Comparison of ENCODE assay signal across 17 cellular contexts in the genomic region with DNA sequence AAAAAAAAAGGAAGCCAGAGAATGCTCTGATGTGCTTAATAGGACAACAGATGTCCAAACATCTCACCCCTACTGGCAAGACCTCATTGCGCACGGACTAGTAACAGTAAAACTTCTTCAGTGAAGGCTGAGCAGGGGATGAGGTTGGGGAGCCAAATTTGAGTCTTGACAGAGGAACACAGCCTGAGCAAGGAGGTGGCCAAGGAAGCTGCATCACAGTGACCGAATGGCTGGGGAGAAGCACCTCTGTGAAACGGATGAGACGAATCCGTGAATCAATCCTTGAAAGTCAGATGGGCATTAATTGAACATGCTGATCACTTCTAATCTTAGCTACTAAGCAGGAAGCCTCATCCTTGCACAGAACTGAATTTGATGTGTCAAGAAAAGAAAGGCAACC.
"Had no signal": no experiment of that assay in that cellular context is flagged by ENCODE, and none has a peak within 500 bp of the region (broad histone marks: within the 10 kb centered on the region; RNA-seq: fewer than 3 reads in every experiment).

No MANE protein-coding gene starts in this region.

- H3K27ac Mint-ChIP-seq: activated CD8-positive, alpha-beta T cell treated with anti-CD3 and anti-CD28 coated beads for 36 hours; activated T-helper 1 cell treated with anti-CD3 and anti-CD28 coated beads, Interleukin-12 subunit alpha, Interleukin-12 subunit beta, Interleukin-2, Interleukin-4 antibody, amounts not matched to agents 30 ng/mL and 10 ng/mL and 1 ng/mL, durations not matched to agents 14 hours and 24 hours and 36 hours; natural killer cell treated with Interleukin-12 subunit alpha and Interleukin-12 subunit beta and Interleukin-15 and Interleukin-18, amount 100 ng/mL, for 72 hours; stimulated activated naive CD8-positive, alpha-beta T cell treated with anti-CD3 and anti-CD28 coated beads, Interleukin-15, Interleukin-2, amounts not matched to agents 100 ng/mL and 50 ng/mL, for 24 hours had no signal

- ATAC-seq: activated CD8-positive, alpha-beta T cell treated with anti-CD3 and anti-CD28 coated beads for 36 hours; foreskin keratinocyte; natural killer cell treated with Interleukin-12 subunit alpha and Interleukin-12 subunit beta and Interleukin-15 and Interleukin-18, amount 100 ng/mL, for 72 hours had no signal

- H3K9me3 Mint-ChIP-seq: activated CD8-positive, alpha-beta T cell treated with anti-CD3 and anti-CD28 coated beads for 36 hours; activated T-helper 1 cell treated with anti-CD3 and anti-CD28 coated beads, Interleukin-12 subunit alpha, Interleukin-12 subunit beta, Interleukin-2, Interleukin-4 antibody, amounts not matched to agents 30 ng/mL and 10 ng/mL and 1 ng/mL, durations not matched to agents 14 hours and 24 hours and 36 hours; natural killer cell treated with Interleukin-12 subunit alpha and Interleukin-12 subunit beta and Interleukin-15 and Interleukin-18, amount 100 ng/mL, for 72 hours; stimulated activated naive CD8-positive, alpha-beta T cell treated with anti-CD3 and anti-CD28 coated beads, Interleukin-15, Interleukin-2, amounts not matched to agents 100 ng/mL and 50 ng/mL, for 24 hours had no signal

- H3K27me3 Mint-ChIP-seq: activated CD8-positive, alpha-beta T cell treated with anti-CD3 and anti-CD28 coated beads for 36 hours had no signal

- H3K36me3 Mint-ChIP-seq: natural killer cell treated with Interleukin-12 subunit alpha and Interleukin-12 subunit beta and Interleukin-15 and Interleukin-18, amount 100 ng/mL, for 72 hours had no signal

- H3K27ac ChIP-seq: foreskin keratinocyte, SK-N-MC, vagina, VCaP had no signal

- DNase-seq: activated CD4-positive, alpha-beta T cell treated with anti-CD3 and anti-CD28 coated beads for 4 hours; activated CD8-positive, alpha-beta memory T cell treated with anti-CD3 and anti-CD28 coated beads, Interleukin-2, amount 50 U/mL, for 48 hours; activated CD8-positive, alpha-beta T cell treated with anti-CD3 and anti-CD28 coated beads for 36 hours; activated naive CD4-positive, alpha-beta T cell; central memory CD4-positive, alpha-beta T cell; esophagus squamous epithelium; foreskin keratinocyte; kidney; stimulated activated CD4-positive, alpha-beta T cell treated with anti-CD3 and anti-CD28 coated beads, Interleukin-4, amount 100 ng/mL, for 1 hour; T-helper 1 cell had no signal

- H3K4me1 ChIP-seq: foreskin keratinocyte had no signal

- H3K4me3 ChIP-seq: esophagus squamous epithelium, SK-N-MC, thoracic aorta, vagina had no signal

- H3K9me3 ChIP-seq: esophagus squamous epithelium, thoracic aorta, vagina had no signal

- H3K4me3 Mint-ChIP-seq: activated CD8-positive, alpha-beta T cell treated with anti-CD3 and anti-CD28 coated beads for 36 hours; activated T-helper 1 cell treated with anti-CD3 and anti-CD28 coated beads, Interleukin-12 subunit alpha, Interleukin-12 subunit beta, Interleukin-2, Interleukin-4 antibody, amounts not matched to agents 30 ng/mL and 10 ng/mL and 1 ng/mL, durations not matched to agents 14 hours and 24 hours and 36 hours; natural killer cell treated with Interleukin-12 subunit alpha and Interleukin-12 subunit beta and Interleukin-15 and Interleukin-18, amount 100 ng/mL, for 72 hours; stimulated activated naive CD8-positive, alpha-beta T cell treated with anti-CD3 and anti-CD28 coated beads, Interleukin-15, Interleukin-2, amounts not matched to agents 100 ng/mL and 50 ng/mL, for 24 hours had no signal

- H3K27me3 ChIP-seq: esophagus squamous epithelium, foreskin keratinocyte, vagina had no signal
